ENCODE assay signal across 8 cellular contexts in the genomic region with DNA sequence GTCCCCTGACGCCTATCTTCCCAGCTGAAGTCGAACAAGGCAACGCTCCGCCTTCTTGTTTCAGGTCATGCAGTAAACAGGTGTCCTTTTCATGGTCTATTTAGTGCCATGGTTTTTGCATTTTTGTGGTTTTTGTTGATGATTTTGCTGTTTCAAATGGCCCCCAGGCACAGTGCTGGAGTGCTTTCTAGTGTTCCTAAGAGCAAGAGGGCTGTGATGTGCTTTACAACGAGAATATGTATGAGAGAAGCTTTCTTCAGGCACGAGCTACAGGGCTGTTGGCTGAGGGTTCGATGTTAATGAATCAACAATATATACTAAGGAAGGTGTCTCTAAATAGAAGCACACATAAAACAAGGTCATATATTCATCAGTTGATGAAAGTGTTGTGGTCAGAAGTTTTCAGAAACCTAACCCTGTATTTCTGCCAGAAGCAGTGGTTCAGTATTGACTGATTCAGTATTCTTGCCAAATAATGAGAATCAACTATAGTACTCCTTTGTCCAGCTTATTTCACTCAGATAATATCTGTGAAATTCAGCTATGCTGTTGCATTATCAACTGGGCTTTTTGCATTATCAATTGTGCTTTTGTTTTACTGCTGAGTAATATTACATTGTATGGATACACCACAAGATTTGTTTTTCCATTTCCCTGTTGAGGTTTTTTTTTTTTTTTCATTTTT. TPM values are rescaled to one million over a fixed set of nuclear protein-coding genes. Genes with fewer than 3 reads are reported as not detected.
A peak's percentile ranks its signal among the peaks of the same experiment; 100 is the strongest.
DNase-seq lines count a peak whose midpoint lies in the region; ATAC-seq and TF ChIP-seq lines count a peak whose summit lies in the region.

No MANE protein-coding gene starts in this region.

- CTCF ChIA-PET in HEK293 (lab: Yijun Ruan, JAX) (interaction anchor here (1.5 kb wide), 1 partner anchor 43 kb away, joined by 3 read pairs; no protein-coding TSS in a partner anchor), Caco-2 (lab: Charles Lee) (no interaction called here), A673 (lab: Charles Lee) (no interaction called here)
- CTCF ChIA-PET in activated CD4-positive, alpha-beta memory T cell treated with anti-CD3 and anti-CD28 coated beads, Interleukin-2, amount 10 ng/mL, durations not matched to agents 7 days and 5 days (lab: Charles Lee), result interaction anchor here (0.7 to 1.6 kb wide), 2 partner anchors 47 to 275 kb away, joined by 4 to 5 read pairs; no protein-coding TSS in a partner anchor

- H3K9me3 Mint-ChIP-seq in Caco-2 (ENCODE audit: unreplicated experiment), result no peaks in the 10 kb centered on the region
- H3K9me3 Mint-ChIP-seq in activated CD4-positive, alpha-beta memory T cell treated with anti-CD3 and anti-CD28 coated beads, Interleukin-2, amount 10 ng/mL, durations not matched to agents 7 days and 5 days, result no peaks in the 10 kb centered on the region

- H3K27me3 ChIP-seq in Caco-2 (replicated peaks; ENCODE audit: control insufficient read depth, insufficient read depth, low read length), result no peaks in the 10 kb centered on the region
- H3K27me3 ChIP-seq in A673 (replicated peaks; ENCODE audit: insufficient read depth, low read depth, low read length, poor library complexity), result no peaks in the 10 kb centered on the region

- TF ChIP-seq CTCF in HEK293 (tag by site-specific recombination; IDR thresholded peaks at IDR 0.05), result no peak
- no peak for TF ChIP-seq CTCF in Caco-2 (IDR thresholded peaks at IDR 0.05; ENCODE audit: insufficient read depth in 1 of 2, low read depth in 1 of 2, low read length in 1 of 2, severe bottlenecking in 1 of 2, unreplicated experiment in 1 of 2)
- no peak for TF ChIP-seq CTCF in A673 (conservative IDR thresholded peaks at IDR 0.05; ENCODE audit: low read depth, low read length)

- POLR2A ChIA-PET in HEK293 (lab: Yijun Ruan, JAX), result interaction anchor here (0.6 to 1.9 kb wide), 3 partner anchors 11 to 17 kb away, joined by 3 to 5 read pairs (median 3); no protein-coding TSS in a partner anchor
- POLR2A ChIA-PET in Caco-2 (lab: Charles Lee), result no interaction called here
- POLR2A ChIA-PET in A673 (lab: Charles Lee; ENCODE audit: low non-redundant PET), result no interaction called here
- POLR2A ChIA-PET in activated CD4-positive, alpha-beta memory T cell treated with anti-CD3 and anti-CD28 coated beads, Interleukin-2, amount 10 ng/mL, durations not matched to agents 7 days and 5 days (lab: Charles Lee), result no interaction called here

- H3K4me1 ChIP-seq in HEK293 (ENCODE audit: control insufficient read depth, insufficient read depth, low read length), result no peaks in the 10 kb centered on the region; the same call in 1 of the 2 replicates
- H3K4me1 ChIP-seq in Caco-2, result no peaks in the 10 kb centered on the region
- no peaks in the 10 kb centered on the region for H3K4me1 ChIP-seq in A673 (ENCODE audit: insufficient read depth, low read length, poor library complexity, severe bottlenecking)

- peaks cover 27% of the 10 kb centered on the region for H3K36me3 Mint-ChIP-seq in Caco-2 (ENCODE audit: insufficient read depth, unreplicated experiment)
- no peaks in the 10 kb centered on the region for H3K36me3 Mint-ChIP-seq in T-helper 17 cell (ENCODE audit: low read depth)
- peaks cover 30% of the 10 kb centered on the region for H3K36me3 Mint-ChIP-seq in activated CD4-positive, alpha-beta memory T cell treated with anti-CD3 and anti-CD28 coated beads, Interleukin-2, amount 10 ng/mL, durations not matched to agents 7 days and 5 days (ENCODE audit: low read depth)

- H3K4me1 Mint-ChIP-seq in Caco-2 (ENCODE audit: low read depth, unreplicated experiment) (peaks cover 7% of the 10 kb centered on the region), T-helper 17 cell (peaks cover 31% of the 10 kb centered on the region)
- H3K4me1 Mint-ChIP-seq in activated CD4-positive, alpha-beta memory T cell treated with anti-CD3 and anti-CD28 coated beads, Interleukin-2, amount 10 ng/mL, durations not matched to agents 7 days and 5 days, result peaks cover 31% of the 10 kb centered on the region

- peak; percentile 85 for ATAC-seq in GM18517 (IDR thresholded peaks at IDR 0.05; ENCODE audit: unreplicated experiment)
- no peak for ATAC-seq in T-helper 17 cell

- H3K36me3 ChIP-seq in HEK293 (ENCODE audit: control insufficient read depth in 2 of 2, insufficient read depth in 1 of 2, low read length in 2 of 2), result peaks cover 0 to 28% of the 10 kb centered on the region in 2 experiments; a peak in 2 of 3 replicates
- H3K36me3 ChIP-seq in Caco-2 (ENCODE audit: control insufficient read depth, insufficient read depth, low read length), result no peaks in the 10 kb centered on the region
- no peaks in the 10 kb centered on the region for H3K36me3 ChIP-seq in A673 (ENCODE audit: insufficient read depth, low read length, poor library complexity, severe bottlenecking)

- intact Hi-C loops in Caco-2 (cut with micrococcal nuclease; ENCODE audit: unreplicated experiment) (no loop called here), A673 (cut with micrococcal nuclease; ENCODE audit: unreplicated experiment) (no loop called here)

- no peak overlapping the region for H3K27ac Mint-ChIP-seq in Caco-2 (ENCODE audit: unreplicated experiment)
- H3K27ac Mint-ChIP-seq in T-helper 17 cell, result no peak overlapping the region
- no peak overlapping the region for H3K27ac Mint-ChIP-seq in activated CD4-positive, alpha-beta memory T cell treated with anti-CD3 and anti-CD28 coated beads, Interleukin-2, amount 10 ng/mL, durations not matched to agents 7 days and 5 days

- H3K27ac ChIP-seq in HEK293 (ENCODE audit: extremely low read depth, low read depth, low read length) (no peak overlapping the region), A673 (ENCODE audit: low read depth, low read length, poor library complexity, severe bottlenecking) (no peak overlapping the region)

- BruUV-seq in Caco-2 (replicated peaks; lab: Mats Ljungman, UMichigan) (no TSS peak), A673 (replicated peaks; lab: Mats Ljungman, UMichigan) (no TSS peak)

- H3K4me3 Mint-ChIP-seq in Caco-2 (ENCODE audit: unreplicated experiment) (no peak overlapping the region), T-helper 17 cell (no peak overlapping the region)
- H3K4me3 Mint-ChIP-seq in activated CD4-positive, alpha-beta memory T cell treated with anti-CD3 and anti-CD28 coated beads, Interleukin-2, amount 10 ng/mL, durations not matched to agents 7 days and 5 days, result no peak overlapping the region

- H3K9me3 ChIP-seq in HEK293 (ENCODE audit: control insufficient read depth, insufficient read depth, low read depth, low read length) (no peaks in the 10 kb centered on the region), Caco-2 (no peaks in the 10 kb centered on the region), T-helper 17 cell (ENCODE audit: control insufficient read depth, low read length, poor library complexity, severe bottlenecking) (no peaks in the 10 kb centered on the region), A673 (ENCODE audit: low read depth, low read length, poor library complexity, severe bottlenecking) (no peaks in the 10 kb centered on the region)

- H3K4me3 ChIP-seq in HEK293 (ENCODE audit: low read depth, low read length) (no peak overlapping the region), Caco-2 (ENCODE audit: low read depth, low read length) (no peak overlapping the region), A673 (ENCODE audit: low read depth, low read length, poor library complexity, severe bottlenecking) (no peak overlapping the region)

- DNase-seq in NCI-H128 (lab: John Stamatoyannopoulos, UW; ENCODE audit: unreplicated experiment) (peak; percentile 38), islet precursor cell (peak; percentile 89), Caco-2 (no peak), T-helper 17 cell (no peak), A673 (ENCODE audit: low spot score) (no peak)
- no peak for DNase-seq in activated CD4-positive, alpha-beta memory T cell treated with anti-CD3 and anti-CD28 coated beads, Interleukin-2, amount 10 ng/mL, durations not matched to agents 7 days and 5 days

- no peaks in the 10 kb centered on the region for H3K27me3 Mint-ChIP-seq in Caco-2 (ENCODE audit: insufficient read depth, unreplicated experiment)
- no peaks in the 10 kb centered on the region for H3K27me3 Mint-ChIP-seq in T-helper 17 cell
- H3K27me3 Mint-ChIP-seq in activated CD4-positive, alpha-beta memory T cell treated with anti-CD3 and anti-CD28 coated beads, Interleukin-2, amount 10 ng/mL, durations not matched to agents 7 days and 5 days, result no peaks in the 10 kb centered on the region

TF ChIP-seq in HEK293, 187 proteins besides CTCF, POLR2A, EP300 and RAD21 (continues in another document):
- TF ChIP-seq ZIC2 (tag by site-specific recombination; IDR thresholded peaks at IDR 0.05), result no peak
- TF ChIP-seq, protein P1, sequence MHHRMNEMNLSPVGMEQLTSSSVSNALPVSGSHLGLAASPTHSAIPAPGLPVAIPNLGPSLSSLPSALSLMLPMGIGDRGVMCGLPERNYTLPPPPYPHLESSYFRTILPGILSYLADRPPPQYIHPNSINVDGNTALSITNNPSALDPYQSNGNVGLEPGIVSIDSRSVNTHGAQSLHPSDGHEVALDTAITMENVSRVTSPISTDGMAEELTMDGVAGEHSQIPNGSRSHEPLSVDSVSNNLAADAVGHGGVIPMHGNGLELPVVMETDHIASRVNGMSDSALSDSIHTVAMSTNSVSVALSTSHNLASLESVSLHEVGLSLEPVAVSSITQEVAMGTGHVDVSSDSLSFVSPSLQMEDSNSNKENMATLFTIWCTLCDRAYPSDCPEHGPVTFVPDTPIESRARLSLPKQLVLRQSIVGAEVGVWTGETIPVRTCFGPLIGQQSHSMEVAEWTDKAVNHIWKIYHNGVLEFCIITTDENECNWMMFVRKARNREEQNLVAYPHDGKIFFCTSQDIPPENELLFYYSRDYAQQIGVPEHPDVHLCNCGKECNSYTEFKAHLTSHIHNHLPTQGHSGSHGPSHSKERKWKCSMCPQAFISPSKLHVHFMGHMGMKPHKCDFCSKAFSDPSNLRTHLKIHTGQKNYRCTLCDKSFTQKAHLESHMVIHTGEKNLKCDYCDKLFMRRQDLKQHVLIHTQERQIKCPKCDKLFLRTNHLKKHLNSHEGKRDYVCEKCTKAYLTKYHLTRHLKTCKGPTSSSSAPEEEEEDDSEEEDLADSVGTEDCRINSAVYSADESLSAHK (tag by site-specific recombination; IDR thresholded peaks at IDR 0.05), result peak; percentile 93
- peak; percentile 81 for TF ChIP-seq SCRT1 (tag by site-specific recombination; IDR thresholded peaks at IDR 0.05; ENCODE audit: borderline replicate concordance)
- TF ChIP-seq ZNF391 (tag by site-specific recombination; IDR thresholded peaks at IDR 0.05; ENCODE audit: borderline replicate concordance, low read depth), result no peak
- TF ChIP-seq KLF8 (tag by site-specific recombination; IDR thresholded peaks at IDR 0.05), result peak; percentile 23; the same call in 1 of the 2 replicates
- no peak for TF ChIP-seq TRIM28 (IDR thresholded peaks at IDR 0.05; ENCODE audit: borderline replicate concordance, low read length)
- no peak for TF ChIP-seq ZNF112 (tag by site-specific recombination; IDR thresholded peaks at IDR 0.05)
- TF ChIP-seq ZNF10 (tag by site-specific recombination; IDR thresholded peaks at IDR 0.05), result peak; percentile 75; the same call in 1 of the 2 replicates

RNA-seq across cellular contexts. Expression of gene LIMD1, which starts 18.5 kb away (rescaled TPM):
- total RNA-seq in Caco-2 (2022), result 28.4 and 31.3 TPM in 2 replicates
- 10 to 100 TPM; 17.2 to 34.1 TPM for total RNA-seq in T-helper 17 cell
- total RNA-seq in A673 (2021), result 18.5 and 20.7 TPM in 2 replicates
- total RNA-seq in activated CD4-positive, alpha-beta memory T cell treated with anti-CD3 and anti-CD28 coated beads, Interleukin-2, amount 10 ng/mL, durations not matched to agents 7 days and 5 days, result 10 to 100 TPM; 39.9 to 41.0 TPM

Comparison
In these comparisons a context has a peak if more than half of its experiments do, and no peak if none do; other contexts are left out.
1. DNase-seq: peak in NCI-H128 (single experiment) and islet precursor cell (single experiment); none in Caco-2 (0 of 2), T-helper 17 cell (0 of 3), A673 (single experiment) and activated CD4-positive, alpha-beta memory T cell treated with anti-CD3 and anti-CD28 coated beads, Interleukin-2, amount 10 ng/mL, durations not matched to agents 7 days and 5 days (single experiment).
2. CTCF ChIA-PET loops: an anchor here in HEK293 (1.5 kb wide) and activated CD4-positive, alpha-beta memory T cell treated with anti-CD3 and anti-CD28 coated beads, Interleukin-2, amount 10 ng/mL, durations not matched to agents 7 days and 5 days (0.7 to 1.6 kb wide); none called in Caco-2 and A673.